In the genomic region with DNA sequence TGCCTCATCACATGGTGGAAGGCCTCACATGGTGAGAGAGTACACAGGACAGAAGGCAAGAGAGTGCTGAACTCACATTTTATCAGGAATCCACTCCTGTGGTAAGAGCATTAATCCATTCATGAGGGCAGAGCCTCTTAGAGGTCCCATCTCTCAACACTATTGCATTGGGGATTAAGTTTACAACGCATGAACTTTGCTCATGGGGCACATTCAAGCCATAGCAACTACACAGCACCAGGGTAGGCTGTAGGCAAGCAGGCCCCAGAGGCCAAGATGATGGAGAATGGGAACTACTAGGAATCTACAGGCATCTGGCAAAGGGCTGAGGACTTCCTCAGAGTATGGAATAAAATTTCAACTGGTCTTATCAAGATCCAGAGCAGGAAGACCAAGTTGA, we compare ENCODE assay signal across 34 cellular contexts.
"Had no signal": no experiment of that assay in that cellular context is flagged by ENCODE, and none has a peak within 500 bp of the region (broad histone marks: within the 10 kb centered on the region; RNA-seq: fewer than 3 reads in every experiment).

No MANE protein-coding gene starts in this region.

- DNase-seq: activated CD4-positive, alpha-beta T cell treated with anti-CD3 and anti-CD28 coated beads for 48 hours; activated CD4-positive, alpha-beta T cell treated with anti-CD3 and anti-CD28 coated beads, Interleukin-2, amount 50 U/mL, for 48 hours; activated CD8-positive, alpha-beta memory T cell treated with anti-CD3 and anti-CD28 coated beads, Interleukin-2, amount 50 U/mL, for 48 hours; activated gamma-delta T cell treated with Interleukin-2 at 50 U/mL for 16 hours; activated naive CD8-positive, alpha-beta T cell treated with anti-CD3 and anti-CD28 coated beads, Interleukin-2, amount 50 U/mL, for 24 hours; activated T-cell treated with anti-CD3 and anti-CD28 coated beads, Interleukin-2, amount 50 U/mL, for 24 hours; amygdala; cerebellar nuclear complex; colonic mucosa; dorsolateral prefrontal cortex; effector memory CD4-positive, alpha-beta T cell; erythroblast; heart left ventricle; left cardiac atrium; left ventricle myocardium superior; mucosa of descending colon; nephron progenitor cell; ovary; retina; sigmoid colon; stimulated activated CD4-positive, alpha-beta T cell treated with anti-CD3 and anti-CD28 coated beads, Interleukin-1b, Interleukin-23, amount 100 ng/mL, for 48 hours; stimulated activated CD4-positive, alpha-beta T cell treated with anti-CD3 and anti-CD28 coated beads, Interleukin-4, amount 100 ng/mL, for 4 hours; stimulated activated CD8-positive, alpha-beta memory T cell treated with anti-CD3 and anti-CD28 coated beads, Interleukin-4, amount 100 ng/mL, for 48 hours; stimulated activated naive B cell treated with anti-CD40 and anti-IgM and Interleukin-4, amounts not matched to agents 10 μg/mL and 1 μg/mL and 100 μg/mL, for 72 hours; stomach; T-helper 9 cell; thyroid gland; upper lobe of left lung had no signal

- H3K9me3 Mint-ChIP-seq: activated naive CD4-positive, alpha-beta T cell treated with anti-CD3 and anti-CD28 coated beads, Interleukin-2, amount 50 U/mL, for 24 hours had no signal

- H3K36me3 ChIP-seq: colonic mucosa, heart left ventricle, ovary, prostate gland, sigmoid colon, stomach, thyroid gland, upper lobe of left lung, vagina had no signal

- H3K4me1 Mint-ChIP-seq: nephron progenitor cell; stimulated activated naive B cell treated with anti-CD40 and anti-IgM and Interleukin-4, amounts not matched to agents 10 μg/mL and 1 μg/mL and 100 μg/mL, for 72 hours had no signal

- H3K27ac ChIP-seq: colonic mucosa, dorsolateral prefrontal cortex, heart left ventricle, ovary, prostate gland, sigmoid colon, stomach, thyroid gland, upper lobe of left lung, vagina, VCaP had no signal

- H3K4me1 ChIP-seq: colonic mucosa, heart left ventricle, prostate gland, stomach, upper lobe of left lung, vagina had no signal

- H3K4me3 ChIP-seq: colonic mucosa, dorsolateral prefrontal cortex, heart left ventricle, mucosa of descending colon, ovary, prostate gland, sigmoid colon, smooth muscle cell, stomach, thyroid gland, upper lobe of left lung, vagina had no signal

- H3K4me2 ChIP-seq: smooth muscle cell had no signal

- H3K27ac Mint-ChIP-seq: activated naive CD4-positive, alpha-beta T cell treated with anti-CD3 and anti-CD28 coated beads, Interleukin-2, amount 50 U/mL, for 24 hours; activated naive CD8-positive, alpha-beta T cell treated with anti-CD3 and anti-CD28 coated beads, Interleukin-2, amount 50 U/mL, for 24 hours; activated T-cell treated with anti-CD3 and anti-CD28 coated beads, Interleukin-2, amount 50 U/mL, for 24 hours; nephron progenitor cell; stimulated activated naive B cell treated with anti-CD40 and anti-IgM and Interleukin-4, amounts not matched to agents 10 μg/mL and 1 μg/mL and 100 μg/mL, for 72 hours had no signal

- H3K27me3 Mint-ChIP-seq: activated naive CD4-positive, alpha-beta T cell treated with anti-CD3 and anti-CD28 coated beads, Interleukin-2, amount 50 U/mL, for 24 hours; activated naive CD8-positive, alpha-beta T cell treated with anti-CD3 and anti-CD28 coated beads, Interleukin-2, amount 50 U/mL, for 24 hours; activated T-cell treated with anti-CD3 and anti-CD28 coated beads, Interleukin-2, amount 50 U/mL, for 24 hours; stimulated activated naive B cell treated with anti-CD40 and anti-IgM and Interleukin-4, amounts not matched to agents 10 μg/mL and 1 μg/mL and 100 μg/mL, for 72 hours had no signal

- H3K4me3 Mint-ChIP-seq: activated naive CD4-positive, alpha-beta T cell treated with anti-CD3 and anti-CD28 coated beads, Interleukin-2, amount 50 U/mL, for 24 hours; activated naive CD8-positive, alpha-beta T cell treated with anti-CD3 and anti-CD28 coated beads, Interleukin-2, amount 50 U/mL, for 24 hours; activated T-cell treated with anti-CD3 and anti-CD28 coated beads, Interleukin-2, amount 50 U/mL, for 24 hours; nephron progenitor cell; stimulated activated naive B cell treated with anti-CD40 and anti-IgM and Interleukin-4, amounts not matched to agents 10 μg/mL and 1 μg/mL and 100 μg/mL, for 72 hours had no signal

- H3K27me3 ChIP-seq: colonic mucosa, dorsolateral prefrontal cortex, heart left ventricle, ovary, sigmoid colon, stomach, thyroid gland, upper lobe of left lung, vagina had no signal

- ATAC-seq: activated CD4-positive, CD25-positive, alpha-beta regulatory T cell treated with anti-CD3 and anti-CD28 coated beads, Interleukin-2, amount 50 U/mL, for 24 hours; activated naive CD8-positive, alpha-beta T cell treated with anti-CD3 and anti-CD28 coated beads, Interleukin-2, amount 50 U/mL, for 24 hours; heart left ventricle; left cardiac atrium; left ventricle myocardium superior; mucosa of descending colon; stimulated activated naive B cell treated with anti-CD40 and anti-IgM and Interleukin-4, amounts not matched to agents 10 μg/mL and 1 μg/mL and 100 μg/mL, for 72 hours had no signal
